Comparison of ENCODE assay signal across 19 cellular contexts in the genomic region with DNA sequence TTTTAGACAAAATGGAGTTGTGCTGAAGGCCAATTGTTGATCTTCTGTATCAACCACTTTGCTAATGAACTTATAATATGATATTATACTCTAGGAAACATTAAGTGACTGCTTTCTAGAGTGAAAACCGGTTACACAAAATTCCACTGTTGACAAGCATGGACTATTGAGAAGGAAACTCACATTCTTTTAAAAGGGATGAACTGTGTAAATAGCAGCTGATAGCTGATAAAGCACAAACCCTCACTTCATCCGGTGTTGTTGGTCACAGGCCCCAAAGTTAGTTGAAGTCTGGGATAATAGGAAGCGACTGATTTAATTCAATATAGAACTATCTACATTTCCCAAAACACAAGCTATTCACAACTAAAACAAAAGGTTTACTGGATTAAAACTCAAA.
"Had no signal": no experiment of that assay in that cellular context is flagged by ENCODE, and none has a peak within 500 bp of the region (broad histone marks: within the 10 kb centered on the region; RNA-seq: fewer than 3 reads in every experiment).

No MANE protein-coding gene starts in this region.

- ATAC-seq: effector memory CD8-positive, alpha-beta T cell; left lobe of liver; natural killer cell; right cardiac atrium; stimulated activated naive B cell treated with anti-CD40 and anti-IgM and Interleukin-4, amounts not matched to agents 10 μg/mL and 1 μg/mL and 100 μg/mL, for 72 hours had no signal

- H2AFZ ChIP-seq: parathyroid adenoma had no signal

- H3K27me3 Mint-ChIP-seq: effector memory CD8-positive, alpha-beta T cell; stimulated activated naive B cell treated with anti-CD40 and anti-IgM and Interleukin-4, amounts not matched to agents 10 μg/mL and 1 μg/mL and 100 μg/mL, for 72 hours; stimulated activated naive CD8-positive, alpha-beta T cell treated with anti-CD3 and anti-CD28 coated beads, Interleukin-15, Interleukin-2, amounts not matched to agents 100 ng/mL and 50 ng/mL, for 24 hours had no signal

- H3K9me3 Mint-ChIP-seq: effector memory CD8-positive, alpha-beta T cell; natural killer cell; stimulated activated naive B cell treated with anti-CD40 and anti-IgM and Interleukin-4, amounts not matched to agents 10 μg/mL and 1 μg/mL and 100 μg/mL, for 72 hours; stimulated activated naive CD8-positive, alpha-beta T cell treated with anti-CD3 and anti-CD28 coated beads, Interleukin-15, Interleukin-2, amounts not matched to agents 100 ng/mL and 50 ng/mL, for 24 hours had no signal

- DNase-seq: cerebellar nuclear complex; cortex of kidney; effector memory CD8-positive, alpha-beta T cell; kidney; mesendoderm; natural killer cell; right cardiac atrium; spleen; stimulated activated naive B cell treated with anti-CD40 and anti-IgM and Interleukin-4, amounts not matched to agents 10 μg/mL and 1 μg/mL and 100 μg/mL, for 72 hours; transverse colon had no signal

- H3K4me3 Mint-ChIP-seq: effector memory CD8-positive, alpha-beta T cell; natural killer cell; stimulated activated naive B cell treated with anti-CD40 and anti-IgM and Interleukin-4, amounts not matched to agents 10 μg/mL and 1 μg/mL and 100 μg/mL, for 72 hours; stimulated activated naive CD8-positive, alpha-beta T cell treated with anti-CD3 and anti-CD28 coated beads, Interleukin-15, Interleukin-2, amounts not matched to agents 100 ng/mL and 50 ng/mL, for 24 hours had no signal

- H3K27ac Mint-ChIP-seq: natural killer cell; stimulated activated naive B cell treated with anti-CD40 and anti-IgM and Interleukin-4, amounts not matched to agents 10 μg/mL and 1 μg/mL and 100 μg/mL, for 72 hours; stimulated activated naive CD8-positive, alpha-beta T cell treated with anti-CD3 and anti-CD28 coated beads, Interleukin-15, Interleukin-2, amounts not matched to agents 100 ng/mL and 50 ng/mL, for 24 hours had no signal

- H3K9me3 ChIP-seq: neutrophil, prostate gland, spleen, thoracic aorta, transverse colon, vagina had no signal

- H3K9ac ChIP-seq: parathyroid adenoma had no signal

- H3K36me3 ChIP-seq: neutrophil, prostate gland, spleen, thoracic aorta, transverse colon, vagina had no signal

- H3K4me1 Mint-ChIP-seq: natural killer cell; stimulated activated naive B cell treated with anti-CD40 and anti-IgM and Interleukin-4, amounts not matched to agents 10 μg/mL and 1 μg/mL and 100 μg/mL, for 72 hours had no signal

- H3K27ac ChIP-seq: neutrophil, parathyroid adenoma, prostate gland, skin epidermis, spleen, thoracic aorta, transverse colon, vagina had no signal

- H3K4me1 ChIP-seq: parathyroid adenoma, prostate gland, spleen, transverse colon, vagina had no signal

- H3K4me3 ChIP-seq: prostate gland, skin epidermis, spleen, thoracic aorta, transverse colon, vagina had no signal

- H3K27me3 ChIP-seq: neutrophil, spleen, transverse colon, vagina had no signal

- H3K36me3 Mint-ChIP-seq: natural killer cell; stimulated activated naive B cell treated with anti-CD40 and anti-IgM and Interleukin-4, amounts not matched to agents 10 μg/mL and 1 μg/mL and 100 μg/mL, for 72 hours had no signal

- FAIRE-seq: frontal cortex, kidney had no signal
